18 cellular contexts compared by ENCODE assay signal in genomic region chr10:119669975-119670640, GRCh38. TPM values are rescaled to one million over a fixed set of nuclear protein-coding genes. Genes with fewer than 3 reads are reported as not detected.
DNase-seq lines count a peak whose midpoint lies in the region; ATAC-seq, FAIRE-seq and TF ChIP-seq lines count a peak whose summit lies in the region.
"Had no signal": no experiment of that assay in that cellular context is flagged by ENCODE, and none has a peak within 500 bp of the region (broad histone marks: within the 10 kb centered on the region; RNA-seq: fewer than 3 reads in every experiment).

No MANE protein-coding gene starts in this region.

- TF ChIP-seq POLR2A in HepG2 (IDR thresholded peaks at IDR 0.05; ENCODE audit: insufficient read depth in 1 of 2, low read depth in 2 of 2, low read length in 2 of 2) (no peak), right lobe of liver (IDR thresholded peaks at IDR 0.05) (no peak)

- ATAC-seq in HepG2: no peak
- no peak for ATAC-seq in right lobe of liver
- ATAC-seq in HG02798 (IDR thresholded peaks at IDR 0.05; ENCODE audit: poor library complexity, unreplicated experiment): no peak
- ATAC-seq in HG03565 (IDR thresholded peaks at IDR 0.05; ENCODE audit: unreplicated experiment): no peak

- in situ Hi-C loops in HepG2 (cut with HindIII; ENCODE audit: extremely low pct_ligation_motif_present, low pct_unique_long_range_greater_than_20kb): no loop called here

- H3K4me2 ChIP-seq in HepG2 (ENCODE audit: low read depth, low read length): no peak overlapping the region
- H3K4me2 ChIP-seq: neural progenitor cell had no signal

- TF ChIP-seq CTCF in HepG2 (CRISPR knock-in tag; IDR thresholded peaks at IDR 0.05) (no peak), right lobe of liver (IDR thresholded peaks at IDR 0.05) (no peak), neural crest cell (conservative IDR thresholded peaks at IDR 0.05) (no peak)

- no peak for TF ChIP-seq RAD21 in HepG2 (CRISPR knock-in tag; IDR thresholded peaks at IDR 0.05)

- DNase-seq in HepG2 (ENCODE audit: low spot score) (no peak), right lobe of liver (no peak), cerebellar nuclear complex (lab: John Stamatoyannopoulos, UW) (peak; percentile 46 to 67), neural crest cell (ENCODE audit: low read depth, low spot score) (no peak), MV-4-11 (lab: John Stamatoyannopoulos, UW) (no peak), NCI-H446 treated with DMSO at 0.1 percent for 48 hours (lab: John Stamatoyannopoulos, UW) (no peak)
- DNase-seq: activated CD4-positive, alpha-beta T cell treated with anti-CD3 and anti-CD28 coated beads for 48 hours; central memory CD4-positive, alpha-beta T cell; endodermal cell; NCI-H1105 treated with DMSO at 0.1 percent for 48 hours; transverse colon had no signal

- H2AFZ ChIP-seq in HepG2 (ENCODE audit: low read length): no peak overlapping the region
- H2AFZ ChIP-seq: neural progenitor cell had no signal

- H3K9me3 Mint-ChIP-seq in neural crest cell: no peaks in the 10 kb centered on the region
- H3K9me3 Mint-ChIP-seq: activated naive CD4-positive, alpha-beta T cell treated with anti-CD3 and anti-CD28 coated beads, Interleukin-2, amount 50 U/mL, for 24 hours; neural progenitor cell had no signal

- peaks cover 7% of the 10 kb centered on the region for H3K36me3 Mint-ChIP-seq in neural crest cell (ENCODE audit: low read depth)

- no peak overlapping the region for H3K9ac ChIP-seq in HepG2 (ENCODE audit: insufficient read depth, low read depth, low read length)
- H3K9ac ChIP-seq: neural progenitor cell had no signal

- H3K4me1 Mint-ChIP-seq in neural crest cell: peaks cover 42% of the 10 kb centered on the region

- H4K20me1 ChIP-seq in HepG2 (ENCODE audit: insufficient read depth, low read length): peaks cover 8% of the 10 kb centered on the region

- peaks cover 36% of the 10 kb centered on the region for H3K79me2 ChIP-seq in HepG2 (ENCODE audit: insufficient read depth, low read length)

- POLR2A ChIA-PET in HepG2 (lab: Yijun Ruan, JAX): no interaction called here

- peaks cover 34% of the 10 kb centered on the region for H3K4me1 ChIP-seq in HepG2 (ENCODE audit: insufficient read depth, low read length)
- peaks cover 0 to 11% (median 4%) of the 10 kb centered on the region in 4 donors for H3K4me1 ChIP-seq in right lobe of liver

- H3K4me3 ChIP-seq in HepG2 (replicated peaks in 1 of 3; ENCODE audit: insufficient read depth in 1 of 3, low read depth in 2 of 3, low read length in 3 of 3): no peak overlapping the region
- H3K4me3 ChIP-seq in right lobe of liver: no peak overlapping the region
- H3K4me3 ChIP-seq: neural progenitor cell, SJSA1, skin epidermis, transverse colon had no signal

- FAIRE-seq in HepG2 (lab: Jason Lieb, UNC): no peak

- peak overlapping the region; percentile 37 for H3K27ac Mint-ChIP-seq in neural crest cell (ENCODE audit: unreplicated experiment)
- H3K27ac Mint-ChIP-seq: endodermal cell, neural progenitor cell had no signal

- TF ChIP-seq EP300 in HepG2 (IDR thresholded peaks at IDR 0.05; ENCODE audit: low read depth in 2 of 2, low read length in 2 of 2): no peak
- TF ChIP-seq EP300 in HepG2 (CRISPR knock-in tag; IDR thresholded peaks at IDR 0.05; ENCODE audit: borderline replicate concordance): no peak

- BruUV-seq in HepG2 (replicated peaks; lab: Mats Ljungman, UMichigan): no TSS peak

- H3K36me3 ChIP-seq in HepG2 (replicated peaks in 1 of 2; ENCODE audit: control insufficient read depth in 1 of 2, insufficient read depth in 2 of 2, low read length in 2 of 2) (peaks cover 31 to 67% of the 10 kb centered on the region in 2 experiments; a peak in 4 of 5 replicates), right lobe of liver (peaks cover 4 to 53% (median 19%) of the 10 kb centered on the region in 4 donors)
- H3K36me3 ChIP-seq: neural progenitor cell had no signal

- intact Hi-C loops in HepG2 (cut with micrococcal nuclease; ENCODE audit: unreplicated experiment): no loop called here
- intact Hi-C loops in right lobe of liver (cut with DNase I): no loop called here

- no peak overlapping the region for H3K4me3 Mint-ChIP-seq in neural crest cell
- H3K4me3 Mint-ChIP-seq: activated naive CD4-positive, alpha-beta T cell treated with anti-CD3 and anti-CD28 coated beads, Interleukin-2, amount 50 U/mL, for 24 hours; endodermal cell; neural progenitor cell had no signal

- H3K27me3 Mint-ChIP-seq in neural crest cell (ENCODE audit: low read depth): no peaks in the 10 kb centered on the region
- H3K27me3 Mint-ChIP-seq: activated naive CD4-positive, alpha-beta T cell treated with anti-CD3 and anti-CD28 coated beads, Interleukin-2, amount 50 U/mL, for 24 hours had no signal

- H3K27me3 ChIP-seq in HepG2 (ENCODE audit: control insufficient read depth in 1 of 2, insufficient read depth in 2 of 2, low read length in 2 of 2) (no peaks in the 10 kb centered on the region), right lobe of liver (no peaks in the 10 kb centered on the region)
- H3K27me3 ChIP-seq: foreskin keratinocyte, neural progenitor cell, SJSA1, transverse colon had no signal

- CTCF ChIA-PET in HepG2 (lab: Yijun Ruan, JAX; ENCODE audit: low intra/inter-chr PET ratio, low total read pairs): no interaction called here

- 96% methylated on average over 15 of the region's 18 CpGs for WGBS in HepG2 (ENCODE audit: low lambda C conversion rate)
- 100% methylated on average over 5 of the region's 18 CpGs for WGBS in right lobe of liver (ENCODE audit: insufficient coverage, low coverage, low lambda C conversion rate, missing lambda C conversion rate)

- H3K9me3 ChIP-seq in HepG2 (ENCODE audit: low read length) (no peaks in the 10 kb centered on the region), right lobe of liver (no peaks in the 10 kb centered on the region)
- H3K9me3 ChIP-seq: SJSA1, transverse colon had no signal

- H3K27ac ChIP-seq in HepG2 (ENCODE audit: extremely low read length, insufficient read depth, low read length): no peak overlapping the region
- no peak overlapping the region for H3K27ac ChIP-seq in right lobe of liver
- H3K27ac ChIP-seq: foreskin keratinocyte, neural progenitor cell, SJSA1 had no signal

TF ChIP-seq in HepG2, 621 proteins besides CTCF, POLR2A, EP300 and RAD21:
- TF ChIP-seq KAT7 (CRISPR knock-in tag; IDR thresholded peaks at IDR 0.05; ENCODE audit: borderline replicate concordance) (no peak), AGO2 (optimal IDR thresholded peaks at IDR 0.05; ENCODE audit: low read depth, low read length) (peak; percentile 36)
TF ChIP-seq in HepG2: peak in this region for 1.

RNA-seq across cellular contexts. Expression of gene BAG3, which starts 18.9 kb away (rescaled TPM):
- total RNA-seq in HepG2 (2016; rRNA removed; fragmentation: Illumina TruSeq; extraction: Trizol) (6.7 and 7.9 TPM in 2 replicates), right lobe of liver (10 to 100 TPM; 12.5 to 26.0 (median 18.2) TPM), neural crest cell (22.3 and 23.3 TPM in 2 replicates)
- 1.7 and 2.0 TPM in 2 replicates for total RNA-seq in HepG2 (2016; cell fraction: cytosol; rRNA removed; fragmentation: Illumina TruSeq; extraction: Trizol; ENCODE audit: low read depth)
- 6.7 and 7.5 TPM in 2 replicates for total RNA-seq in HepG2 (2016; cell fraction: insoluble cytoplasmic fraction; rRNA removed; fragmentation: Illumina TruSeq; extraction: Trizol)
- 4.9 and 5.1 TPM in 2 replicates for total RNA-seq in HepG2 (2016; cell fraction: membrane; rRNA removed; fragmentation: Illumina TruSeq; extraction: Trizol)
- 4.8 and 6.3 TPM in 2 replicates for total RNA-seq in HepG2 (2016; cell fraction: nucleus; rRNA removed; fragmentation: Illumina TruSeq; extraction: Trizol)
- 2.9 and 3.0 TPM in 2 replicates for polyA plus RNA-seq in HepG2 (2011; rRNA removed)
- 2.5 and 3.1 TPM in 2 replicates for polyA plus RNA-seq in HepG2 (2011; cell fraction: cytosol; rRNA removed)
- polyA plus RNA-seq in HepG2 (2011; cell fraction: nucleus; rRNA removed): 9.0 and 9.5 TPM in 2 replicates
- 12.7 and 14.8 TPM in 2 replicates for polyA plus RNA-seq in HepG2 (2012)
- 1.9 and 2.1 TPM in 2 replicates for polyA plus RNA-seq in HepG2 (2016; cell fraction: cytosol; fragmentation: Illumina TruSeq; extraction: Trizol; ENCODE audit: low read depth)
- 15.1 and 20.8 TPM in 2 replicates for polyA plus RNA-seq in HepG2 (2016; cell fraction: insoluble cytoplasmic fraction; fragmentation: Illumina TruSeq; extraction: Trizol; ENCODE audit: low read depth)
- polyA plus RNA-seq in HepG2 (2016; cell fraction: membrane; fragmentation: Illumina TruSeq; extraction: Trizol; ENCODE audit: low read depth): 3.2 and 4.9 TPM in 2 replicates
- 14.7 and 18.1 TPM in 2 replicates for polyA plus RNA-seq in HepG2 (2016; cell fraction: nucleus; fragmentation: Illumina TruSeq; extraction: Trizol; ENCODE audit: insufficient read depth, low read depth)
- 3.1 and 5.4 TPM in 2 replicates for polyA minus RNA-seq in HepG2 (2011; rRNA and poly(A)+ RNA removed; ENCODE audit: low replicate concordance)
- polyA minus RNA-seq in HepG2 (2011; cell fraction: cytosol; rRNA and poly(A)+ RNA removed): 6.2 and 6.5 TPM in 2 replicates
- polyA minus RNA-seq in HepG2 (2011; cell fraction: nucleus; rRNA and poly(A)+ RNA removed): 2.2 and 3.2 TPM in 2 replicates

RNA-seq across cellular contexts. Expression of gene INPP5F, which starts 55.7 kb away (rescaled TPM):
- total RNA-seq in HepG2 (2016; rRNA removed; fragmentation: Illumina TruSeq; extraction: Trizol): 15.7 and 16.4 TPM in 2 replicates
- 6.4 and 8.2 TPM in 2 replicates for total RNA-seq in HepG2 (2016; cell fraction: cytosol; rRNA removed; fragmentation: Illumina TruSeq; extraction: Trizol; ENCODE audit: low read depth)
- total RNA-seq in HepG2 (2016; cell fraction: insoluble cytoplasmic fraction; rRNA removed; fragmentation: Illumina TruSeq; extraction: Trizol): 12.7 and 14.4 TPM in 2 replicates
- total RNA-seq in HepG2 (2016; cell fraction: membrane; rRNA removed; fragmentation: Illumina TruSeq; extraction: Trizol): 9.4 and 10.3 TPM in 2 replicates
- total RNA-seq in HepG2 (2016; cell fraction: nucleus; rRNA removed; fragmentation: Illumina TruSeq; extraction: Trizol): 12.4 and 17.6 TPM in 2 replicates
- 8.3 and 12.5 TPM in 2 replicates for polyA plus RNA-seq in HepG2 (2011; rRNA removed)
- polyA plus RNA-seq in HepG2 (2011; cell fraction: cytosol; rRNA removed): 4.7 and 6.3 TPM in 2 replicates
- 9.8 and 21.4 TPM in 2 replicates for polyA plus RNA-seq in HepG2 (2011; cell fraction: nucleus; rRNA removed)
- 6.9 and 9.3 TPM in 2 replicates for polyA plus RNA-seq in HepG2 (2012)
- 5.5 and 6.2 TPM in 2 replicates for polyA plus RNA-seq in HepG2 (2016; cell fraction: cytosol; fragmentation: Illumina TruSeq; extraction: Trizol; ENCODE audit: low read depth)
- 11.3 and 11.4 TPM in 2 replicates for polyA plus RNA-seq in HepG2 (2016; cell fraction: insoluble cytoplasmic fraction; fragmentation: Illumina TruSeq; extraction: Trizol; ENCODE audit: low read depth)
- polyA plus RNA-seq in HepG2 (2016; cell fraction: membrane; fragmentation: Illumina TruSeq; extraction: Trizol; ENCODE audit: low read depth): 5.7 and 6.9 TPM in 2 replicates
- polyA plus RNA-seq in HepG2 (2016; cell fraction: nucleus; fragmentation: Illumina TruSeq; extraction: Trizol; ENCODE audit: insufficient read depth, low read depth): 19.7 and 20.7 TPM in 2 replicates
- 2.8 and 7.9 TPM in 2 replicates for polyA minus RNA-seq in HepG2 (2011; rRNA and poly(A)+ RNA removed; ENCODE audit: low replicate concordance)
- polyA minus RNA-seq in HepG2 (2011; cell fraction: cytosol; rRNA and poly(A)+ RNA removed): 6.2 and 10.6 TPM in 2 replicates
- polyA minus RNA-seq in HepG2 (2011; cell fraction: nucleus; rRNA and poly(A)+ RNA removed): 36.3 and 40.2 TPM in 2 replicates
- total RNA-seq in right lobe of liver: 1 to 10 TPM; 2.0 to 3.9 (median 2.5) TPM
- 95.4 and 99.9 TPM in 2 replicates for total RNA-seq in neural crest cell

Comparison
In these comparisons a context has a peak if more than half of its experiments do, and no peak if none do; other contexts are left out.
1. DNase-seq: peak in cerebellar nuclear complex (2 of 2); none in HepG2 (single experiment), right lobe of liver (0 of 3), neural crest cell (single experiment), MV-4-11 (single experiment) and NCI-H446 treated with DMSO at 0.1 percent for 48 hours (single experiment).